Comparison of ENCODE assay signal across 9 cellular contexts in genomic region chr7:100583132-100584045, GRCh38. TPM values are rescaled to one million over a fixed set of nuclear protein-coding genes. Genes with fewer than 3 reads are reported as not detected.
DNase-seq lines count a peak whose midpoint lies in the region; ATAC-seq and TF ChIP-seq lines count a peak whose summit lies in the region.
"Had no signal": no experiment of that assay in that cellular context is flagged by ENCODE, and none has a peak within 500 bp of the region (broad histone marks: within the 10 kb centered on the region; RNA-seq: fewer than 3 reads in every experiment).

No MANE protein-coding gene starts in this region.

- no peak overlapping the region for H2BK12ac ChIP-seq in neuronal stem cell (ENCODE audit: low read length)

- H2BK15ac ChIP-seq in neuronal stem cell (ENCODE audit: low read length): peak overlapping the region; percentile 20

- H3K14ac ChIP-seq in neuronal stem cell (ENCODE audit: low read length): no peak overlapping the region

- H4K20me1 ChIP-seq in BLaER1 (peaks cover 55% of the 10 kb centered on the region), MM.1S (ENCODE audit: insufficient read depth, low read length) (no peaks in the 10 kb centered on the region)

- no peak overlapping the region for H4K8ac ChIP-seq in neuronal stem cell (ENCODE audit: low read depth, low read length)

- TF ChIP-seq EP300 in esophagus muscularis mucosa (IDR thresholded peaks at IDR 0.05): no peak

- peaks cover 26% of the 10 kb centered on the region for H3K4me1 Mint-ChIP-seq in activated CD8-positive, alpha-beta memory T cell treated with anti-CD3 and anti-CD28 coated beads, Interleukin-2, amount 10 ng/mL, durations not matched to agents 7 days and 5 days

- peak overlapping the region; percentile 97 for H3K9ac ChIP-seq in BLaER1
- H3K9ac ChIP-seq in MM.1S (ENCODE audit: low read length): peak overlapping the region; percentile 50; the same call in 1 of the 2 replicates
- H3K9ac ChIP-seq in neuronal stem cell (ENCODE audit: low read depth, low read length, poor library complexity): peak overlapping the region; percentile 50

- peaks cover 38% of the 10 kb centered on the region for H3K79me2 ChIP-seq in MM.1S (ENCODE audit: low read length)

- 53% methylated on average over 20 of the region's 23 CpGs for WGBS in esophagus muscularis mucosa
- WGBS in neuronal stem cell (ENCODE audit: extremely low coverage in 2 of 2, insufficient read length in 2 of 2, insufficient replicate concordance in 1 of 2), 2 donors: no CpG with 5 or more reads among the region's 23 CpGs

- H2BK5ac ChIP-seq in neuronal stem cell (ENCODE audit: low read length): no peak overlapping the region

- H3K79me1 ChIP-seq in neuronal stem cell (ENCODE audit: low read depth, low read length): peaks cover 3% of the 10 kb centered on the region

- no peaks in the 10 kb centered on the region for H3K9me3 ChIP-seq in BLaER1
- no peaks in the 10 kb centered on the region for H3K9me3 ChIP-seq in MM.1S (replicated peaks; ENCODE audit: insufficient read depth, low read length)
- no peaks in the 10 kb centered on the region for H3K9me3 ChIP-seq in esophagus muscularis mucosa
- H3K9me3 ChIP-seq in neuronal stem cell (replicated peaks in 1 of 2; ENCODE audit: control insufficient read depth in 2 of 2, insufficient read depth in 1 of 2, low read depth in 1 of 2, low read length in 2 of 2): peaks cover 0 to 5% of the 10 kb centered on the region in 2 donors
- H3K9me3 ChIP-seq in uterus: no peaks in the 10 kb centered on the region

- H3K27ac ChIP-seq in BLaER1: peak overlapping the region; percentile 91
- H3K27ac ChIP-seq in MM.1S (ENCODE audit: low read length): peak overlapping the region; percentile 66; the same call in 1 of the 2 replicates
- H3K27ac ChIP-seq in esophagus muscularis mucosa (replicated peaks in 1 of 4): peak overlapping the region; percentile 89 to 96 (median 92)
- no peak overlapping the region for H3K27ac ChIP-seq in neuronal stem cell (replicated peaks; ENCODE audit: low read length)
- peak overlapping the region; percentile 89 to 91 for H3K27ac ChIP-seq in uterus

- H3K4me2 ChIP-seq in BLaER1 (peak overlapping the region; percentile 89), MM.1S (ENCODE audit: low read depth, low read length) (peak overlapping the region; percentile 84), neuronal stem cell (ENCODE audit: insufficient read depth, low read length, poor library complexity, severe bottlenecking) (no peak overlapping the region)

- peaks cover 41% of the 10 kb centered on the region for H3K36me3 ChIP-seq in BLaER1
- no peaks in the 10 kb centered on the region for H3K36me3 ChIP-seq in MM.1S (replicated peaks; ENCODE audit: insufficient read depth, low read length)
- H3K36me3 ChIP-seq in esophagus muscularis mucosa: peaks cover 31 to 45% (median 43%) of the 10 kb centered on the region in 4 donors
- peaks cover 26 to 51% of the 10 kb centered on the region in 2 donors for H3K36me3 ChIP-seq in neuronal stem cell (replicated peaks in 1 of 2; ENCODE audit: control insufficient read depth in 2 of 2, insufficient read depth in 2 of 2, low read length in 2 of 2)
- no peaks in the 10 kb centered on the region for H3K36me3 ChIP-seq in uterus

- peak overlapping the region; percentile 70 for H3K18ac ChIP-seq in neuronal stem cell (ENCODE audit: low read length)

- CTCF ChIA-PET in activated CD8-positive, alpha-beta memory T cell treated with anti-CD3 and anti-CD28 coated beads, Interleukin-2, amount 10 ng/mL, durations not matched to agents 7 days and 5 days (lab: Charles Lee): interaction anchor here (0.6 to 11.9 kb wide), 14 partner anchors 13 to 122 kb away, joined by 3 to 154 read pairs (median 5); partner anchors contain the start of genes MOSPD3 and POP7

- no peak overlapping the region for H2AFZ ChIP-seq in MM.1S (ENCODE audit: low read length)
- H2AFZ ChIP-seq in neuronal stem cell (ENCODE audit: low read length): no peak overlapping the region

- H3K4me1 ChIP-seq in BLaER1 (peaks cover 45% of the 10 kb centered on the region), MM.1S (ENCODE audit: low read length) (peaks cover 11% of the 10 kb centered on the region; the same call in 1 of the 2 replicates), esophagus muscularis mucosa (peaks cover 36 to 55% (median 46%) of the 10 kb centered on the region in 4 donors), neuronal stem cell (ENCODE audit: control insufficient read depth in 2 of 2, insufficient read depth in 1 of 2, low read depth in 1 of 2, low read length in 2 of 2) (peaks cover 17 to 19% of the 10 kb centered on the region in 2 donors), uterus (peaks cover 6 to 23% of the 10 kb centered on the region in 2 donors)

- H3K23ac ChIP-seq in neuronal stem cell (ENCODE audit: low read depth, low read length, poor library complexity): peak overlapping the region; percentile 94

- no peaks in the 10 kb centered on the region for H3K9me2 ChIP-seq in MM.1S (replicated peaks; ENCODE audit: insufficient read depth, low read length)

- H3K4me3 ChIP-seq in BLaER1 (peak overlapping the region; percentile 98), MM.1S (ENCODE audit: low read length) (peak overlapping the region; percentile 54), esophagus muscularis mucosa (peak overlapping the region; percentile 87 to 100 (median 94)), neuronal stem cell (ENCODE audit: low read length in 2 of 2) (peak overlapping the region in 1 of 2 donors; percentile 14), uterus (peak overlapping the region in 1 of 2 donors; percentile 86)

- H3F3A ChIP-seq in MM.1S (ENCODE audit: insufficient read depth, low read length): peaks cover 20% of the 10 kb centered on the region; the same call in 1 of the 2 replicates

- TF ChIP-seq POLR2A in esophagus muscularis mucosa (IDR thresholded peaks at IDR 0.05; ENCODE audit: low read depth) (no peak), uterus (IDR thresholded peaks at IDR 0.05) (no peak)

- no peak overlapping the region for H2AK5ac ChIP-seq in neuronal stem cell (ENCODE audit: low read depth, low read length)

- H3K27me3 ChIP-seq in BLaER1 (no peaks in the 10 kb centered on the region), MM.1S (replicated peaks; ENCODE audit: insufficient read depth, low read length) (peaks cover 7% of the 10 kb centered on the region), esophagus muscularis mucosa (no peaks in the 10 kb centered on the region), neuronal stem cell (ENCODE audit: control insufficient read depth in 3 of 3, insufficient read depth in 3 of 3, low read depth in 1 of 3, low read length in 3 of 3) (no peaks in the 10 kb centered on the region), uterus (no peaks in the 10 kb centered on the region)

- no peak overlapping the region for H3K4ac ChIP-seq in neuronal stem cell (ENCODE audit: low read length)

- peaks cover 11% of the 10 kb centered on the region for H3K36me3 Mint-ChIP-seq in activated CD8-positive, alpha-beta memory T cell treated with anti-CD3 and anti-CD28 coated beads, Interleukin-2, amount 10 ng/mL, durations not matched to agents 7 days and 5 days

- no peak for TF ChIP-seq CTCF in MM.1S (IDR thresholded peaks at IDR 0.05; ENCODE audit: low read length)
- no peak for TF ChIP-seq CTCF in esophagus muscularis mucosa (IDR thresholded peaks at IDR 0.05)
- no peak for TF ChIP-seq CTCF in uterus (IDR thresholded peaks at IDR 0.05)

- H2BK120ac ChIP-seq in neuronal stem cell (ENCODE audit: low read depth, low read length): no peak overlapping the region

- peak; percentile 10 for ATAC-seq in activated CD8-positive, alpha-beta memory T cell treated with anti-CD3 and anti-CD28 coated beads, Interleukin-2, amount 10 ng/mL, durations not matched to agents 7 days and 5 days

- peak overlapping the region; percentile 32 for H4K91ac ChIP-seq in neuronal stem cell (ENCODE audit: low read depth, low read length, poor library complexity)

- DNase-seq in MM.1S (peak; percentile 42), esophagus muscularis mucosa (ENCODE audit: extremely low spot score) (peak; percentile 94), neuronal stem cell (ENCODE audit: low spot score) (no peak), uterus (no peak), superior temporal gyrus (ENCODE audit: extremely low spot score) (no peak), NCI-H2081 treated with DMSO at 0.1 percent for 48 hours (lab: John Stamatoyannopoulos, UW) (no peak)
- DNase-seq in activated CD8-positive, alpha-beta memory T cell treated with anti-CD3 and anti-CD28 coated beads, Interleukin-2, amount 10 ng/mL, durations not matched to agents 7 days and 5 days: peak; percentile 92

- H3K27me3 Mint-ChIP-seq in activated CD8-positive, alpha-beta memory T cell treated with anti-CD3 and anti-CD28 coated beads, Interleukin-2, amount 10 ng/mL, durations not matched to agents 7 days and 5 days: no peaks in the 10 kb centered on the region

- peak overlapping the region; percentile 98 for H3K4me3 Mint-ChIP-seq in activated CD8-positive, alpha-beta memory T cell treated with anti-CD3 and anti-CD28 coated beads, Interleukin-2, amount 10 ng/mL, durations not matched to agents 7 days and 5 days

- peak overlapping the region; percentile 97 for H3K27ac Mint-ChIP-seq in activated CD8-positive, alpha-beta memory T cell treated with anti-CD3 and anti-CD28 coated beads, Interleukin-2, amount 10 ng/mL, durations not matched to agents 7 days and 5 days

- H3K9me3 Mint-ChIP-seq in activated CD8-positive, alpha-beta memory T cell treated with anti-CD3 and anti-CD28 coated beads, Interleukin-2, amount 10 ng/mL, durations not matched to agents 7 days and 5 days (ENCODE audit: low read depth): no peaks in the 10 kb centered on the region

- intact Hi-C loops in esophagus muscularis mucosa (cut with DNase I): no loop called here
- intact Hi-C loops in uterus (cut with DNase I; ENCODE audit: low total_unique reads): loop anchor here (10.0 kb wide), 1 partner anchor 91 kb away; the partner anchor contains the start of gene GNB2

RNA-seq across cellular contexts. Expression of gene LRCH4, which starts 2.5 kb away (rescaled TPM):
- total RNA-seq in activated CD8-positive, alpha-beta memory T cell treated with anti-CD3 and anti-CD28 coated beads, Interleukin-2, amount 10 ng/mL, durations not matched to agents 7 days and 5 days: 100 to 1,000 TPM; 155 to 178 TPM
- total RNA-seq in esophagus muscularis mucosa (10 to 100 TPM; 36.2 to 53.2 (median 44.0) TPM), uterus (100 to 1,000 TPM in 1 of 4 donors, 10 to 100 TPM in 3; 11.5 to 179 (median 56.8) TPM)
- polyA plus RNA-seq in neuronal stem cell (2013, experiment 1 of 2): 30.1 TPM
- polyA plus RNA-seq in neuronal stem cell (2013, experiment 2 of 2): 28.3 TPM

RNA-seq across cellular contexts. Expression of gene FBXO24, which starts 2.7 kb away (rescaled TPM):
- 1 to 10 TPM in 1 of 2 experiments, under 1 TPM in 1; 0.80 to 1.3 TPM for total RNA-seq in activated CD8-positive, alpha-beta memory T cell treated with anti-CD3 and anti-CD28 coated beads, Interleukin-2, amount 10 ng/mL, durations not matched to agents 7 days and 5 days
- total RNA-seq in esophagus muscularis mucosa (under 1 TPM; 0.13 to 0.83 (median 0.48) TPM), uterus (1 to 10 TPM in 2 of 4 donors, not detected in 2; 2.9 to 4.9 TPM)
- polyA plus RNA-seq in neuronal stem cell (2013, experiment 1 of 2): 1.2 TPM
- 1.1 TPM for polyA plus RNA-seq in neuronal stem cell (2013, experiment 2 of 2)

RNA-seq across cellular contexts. Expression of gene SAP25, which starts 9.7 kb away (rescaled TPM):
- 10 to 100 TPM; 18.2 to 26.3 TPM for total RNA-seq in activated CD8-positive, alpha-beta memory T cell treated with anti-CD3 and anti-CD28 coated beads, Interleukin-2, amount 10 ng/mL, durations not matched to agents 7 days and 5 days
- total RNA-seq in esophagus muscularis mucosa: under 1 TPM in 2 of 4 donors, not detected in 2; 0.83 to 0.92 TPM
- polyA plus RNA-seq in neuronal stem cell (2013, experiment 1 of 2): 4.0 TPM
- 3.4 TPM for polyA plus RNA-seq in neuronal stem cell (2013, experiment 2 of 2)
- total RNA-seq in uterus: 1 to 10 TPM in 1 of 4 donors, under 1 TPM in 1, not detected in 2; 0.69 to 6.0 TPM
- total RNA-seq: renal cortical epithelial cell had no signal

RNA-seq across cellular contexts. Expression of gene PCOLCE, which starts 18.8 kb away (rescaled TPM):
- total RNA-seq in activated CD8-positive, alpha-beta memory T cell treated with anti-CD3 and anti-CD28 coated beads, Interleukin-2, amount 10 ng/mL, durations not matched to agents 7 days and 5 days: 10 to 100 TPM in 1 of 2 experiments, 1 to 10 TPM in 1; 9.2 to 11.6 TPM
- total RNA-seq in esophagus muscularis mucosa: 10 to 100 TPM; 12.0 to 42.2 (median 18.3) TPM
- 24.7 TPM for polyA plus RNA-seq in neuronal stem cell (2013, experiment 1 of 2)
- polyA plus RNA-seq in neuronal stem cell (2013, experiment 2 of 2): 24.4 TPM
- 100 to 1,000 TPM in 1 of 4 donors, 10 to 100 TPM in 2, 1 to 10 TPM in 1; 6.2 to 151 (median 57.8) TPM for total RNA-seq in uterus

RNA-seq across cellular contexts. Expression of gene MOSPD3, which starts 29.0 kb away (rescaled TPM):
- 10 to 100 TPM; 22.2 to 28.8 TPM for total RNA-seq in activated CD8-positive, alpha-beta memory T cell treated with anti-CD3 and anti-CD28 coated beads, Interleukin-2, amount 10 ng/mL, durations not matched to agents 7 days and 5 days
- 10 to 100 TPM in 3 of 4 donors, 1 to 10 TPM in 1; 6.6 to 16.8 (median 12.0) TPM for total RNA-seq in esophagus muscularis mucosa
- 24.3 TPM for polyA plus RNA-seq in neuronal stem cell (2013, experiment 1 of 2)
- 22.7 TPM for polyA plus RNA-seq in neuronal stem cell (2013, experiment 2 of 2)
- 10 to 100 TPM in 2 of 4 donors, 1 to 10 TPM in 2; 1.3 to 35.3 (median 15.1) TPM for total RNA-seq in uterus

Comparison
In these comparisons a context has a peak if more than half of its experiments do, and no peak if none do; other contexts are left out.
1. DNase-seq: peak in MM.1S (single experiment), activated CD8-positive, alpha-beta memory T cell treated with anti-CD3 and anti-CD28 coated beads, Interleukin-2, amount 10 ng/mL, durations not matched to agents 7 days and 5 days (single experiment) and esophagus muscularis mucosa (single experiment); none in neuronal stem cell (single experiment), uterus (0 of 2), superior temporal gyrus (single experiment) and NCI-H2081 treated with DMSO at 0.1 percent for 48 hours (single experiment).
2. Peak in every context shown above with its lines, with median percentiles within 50 percentile points of each other: H3K9ac ChIP-seq.